8 cellular contexts compared by ENCODE assay signal in the genomic region with DNA sequence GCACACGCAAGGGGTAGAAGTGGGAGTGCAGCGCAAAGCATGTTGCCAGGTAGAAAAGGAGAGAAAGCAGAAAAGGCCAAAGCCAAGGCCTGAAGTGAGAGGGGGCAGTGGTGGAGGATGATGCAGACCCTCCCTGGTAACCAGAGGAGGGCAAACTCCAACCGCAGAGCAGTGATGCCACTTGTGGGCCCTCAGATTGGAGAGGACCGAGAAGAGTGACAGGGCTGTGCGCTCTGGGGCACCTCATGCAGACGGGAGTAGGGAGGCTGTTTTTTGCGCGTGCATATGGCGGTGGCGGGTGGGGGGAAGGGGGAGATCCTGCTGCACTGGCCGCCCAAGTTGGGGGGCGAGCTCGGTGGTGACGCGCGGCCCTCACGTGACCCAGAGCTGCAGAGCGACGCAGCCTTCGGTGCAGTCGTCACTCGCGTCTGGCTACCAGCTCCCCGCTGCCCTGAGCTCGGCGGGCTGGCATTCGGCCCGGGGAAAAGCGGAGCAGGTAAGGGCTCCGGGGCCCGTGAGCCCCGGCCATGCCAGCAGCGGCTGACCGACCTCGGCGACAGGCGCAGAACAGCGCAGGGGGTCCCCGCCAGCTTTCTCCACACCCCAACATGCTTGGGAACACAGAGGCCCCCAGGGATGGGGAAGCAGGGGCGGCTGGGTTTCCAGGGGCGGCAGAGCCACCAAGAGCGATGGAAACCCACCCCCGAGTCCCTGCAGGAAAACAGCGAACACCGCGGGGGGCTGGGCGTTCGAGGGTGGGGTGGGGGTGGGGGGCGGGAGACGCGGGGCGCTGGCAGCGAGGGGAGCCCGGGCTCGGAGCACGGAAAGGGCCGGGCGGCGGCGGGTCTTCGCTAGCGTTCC. TPM values are rescaled to one million over a fixed set of nuclear protein-coding genes. Genes with fewer than 3 reads are reported as not detected.
A peak's percentile ranks its signal among the peaks of the same experiment; 100 is the strongest.
DNase-seq lines count a peak whose midpoint lies in the region; ATAC-seq and TF ChIP-seq lines count a peak whose summit lies in the region.

A gene (plus strand): TSS at position 421 of the 861 bp plus-strand sequence. CDS start 984 bp downstream, outside the sequence.

- peak within 1 kb of the TSS; percentile 65 for H3K4me2 ChIP-seq in neural cell (ENCODE audit: low read length)

- peaks cover 6% of the 10 kb centered on the region for H3K4me1 Mint-ChIP-seq in activated naive CD8-positive, alpha-beta T cell treated with anti-CD3 and anti-CD28 coated beads, Interleukin-2, amount 10 ng/mL, durations not matched to agents 7 days and 5 days

- H2AFZ ChIP-seq in neural cell (ENCODE audit: low read depth, low read length): peak within 1 kb of the TSS; percentile 72

- POLR2A ChIA-PET in activated naive CD8-positive, alpha-beta T cell treated with anti-CD3 and anti-CD28 coated beads, Interleukin-2, amount 10 ng/mL, durations not matched to agents 7 days and 5 days (lab: Charles Lee): no interaction called here

- no peaks in the 10 kb centered on the region for H3K36me3 ChIP-seq in neural cell (ENCODE audit: insufficient read depth, low read length)

- no peaks in the 10 kb centered on the region for H3K9me3 Mint-ChIP-seq in activated naive CD8-positive, alpha-beta T cell treated with anti-CD3 and anti-CD28 coated beads, Interleukin-2, amount 10 ng/mL, durations not matched to agents 7 days and 5 days

- H3K9me3 ChIP-seq in neural cell (ENCODE audit: low read length): no peaks in the 10 kb centered on the region

- no peaks in the 10 kb centered on the region for H3K27me3 Mint-ChIP-seq in activated naive CD8-positive, alpha-beta T cell treated with anti-CD3 and anti-CD28 coated beads, Interleukin-2, amount 10 ng/mL, durations not matched to agents 7 days and 5 days

- TF ChIP-seq CTCF in neural cell (IDR thresholded peaks at IDR 0.05; ENCODE audit: poor library complexity, severe bottlenecking): peak; percentile 36

- peaks cover 15% of the 10 kb centered on the region for H3K79me2 ChIP-seq in neural cell (replicated peaks; ENCODE audit: insufficient read depth, low read length)

- H3K27me3 ChIP-seq in neural cell (ENCODE audit: insufficient read depth, low read depth, low read length): no peaks in the 10 kb centered on the region

- peak within 1 kb of the TSS; percentile 56 for H3K27ac Mint-ChIP-seq in activated naive CD8-positive, alpha-beta T cell treated with anti-CD3 and anti-CD28 coated beads, Interleukin-2, amount 10 ng/mL, durations not matched to agents 7 days and 5 days

- peak; percentile 66 for DNase-seq in AG08396 (ENCODE audit: low spot score)
- DNase-seq in activated naive CD8-positive, alpha-beta T cell treated with anti-CD3 and anti-CD28 coated beads, Interleukin-2, amount 10 ng/mL, durations not matched to agents 7 days and 5 days: peak; percentile 48
- no peak for DNase-seq in glomerular endothelial cell (ENCODE audit: extremely low read depth, low read depth, low spot score)
- peak; percentile 53 for DNase-seq in ureter (ENCODE audit: low spot score)

- H3K4me3 Mint-ChIP-seq in activated naive CD8-positive, alpha-beta T cell treated with anti-CD3 and anti-CD28 coated beads, Interleukin-2, amount 10 ng/mL, durations not matched to agents 7 days and 5 days: peak within 1 kb of the TSS; percentile 73

- H3F3A ChIP-seq in neural cell (ENCODE audit: insufficient read depth, low read length, poor library complexity, severe bottlenecking): no peaks in the 10 kb centered on the region

- H3K36me3 Mint-ChIP-seq in activated naive CD8-positive, alpha-beta T cell treated with anti-CD3 and anti-CD28 coated beads, Interleukin-2, amount 10 ng/mL, durations not matched to agents 7 days and 5 days: no peaks in the 10 kb centered on the region

- no peaks in the 10 kb centered on the region for H4K20me1 ChIP-seq in neural cell (ENCODE audit: insufficient read depth)

- H3K4me3 ChIP-seq in neural cell (ENCODE audit: low read length): peak within 1 kb of the TSS; percentile 71

- peak; percentile 23 for TF ChIP-seq RAD21 in neural cell (conservative IDR thresholded peaks at IDR 0.05)

- H3K9ac ChIP-seq in neural cell (ENCODE audit: low read length): peak within 1 kb of the TSS; percentile 92

- H3K27ac ChIP-seq in neural cell (ENCODE audit: low read length): peak within 1 kb of the TSS; percentile 93

- peak; percentile 61 for TF ChIP-seq EP300 in neural cell (conservative IDR thresholded peaks at IDR 0.05; ENCODE audit: poor library complexity, severe bottlenecking)

- H3K9me2 ChIP-seq in neural cell (ENCODE audit: insufficient read depth, low read length): no peaks in the 10 kb centered on the region

- ATAC-seq in HG02884 (IDR thresholded peaks at IDR 0.05; ENCODE audit: unreplicated experiment): peak; percentile 59
- peak; percentile 81 for ATAC-seq in activated naive CD8-positive, alpha-beta T cell treated with anti-CD3 and anti-CD28 coated beads, Interleukin-2, amount 10 ng/mL, durations not matched to agents 7 days and 5 days (ENCODE audit: low read depth)
- no peak for ATAC-seq in HG03439 (IDR thresholded peaks at IDR 0.05; ENCODE audit: unreplicated experiment)

TF ChIP-seq in PFSK-1, 5 proteins besides CTCF, POLR2A, EP300 and RAD21:
- TF ChIP-seq TAF1 (IDR thresholded peaks at IDR 0.05; ENCODE audit: borderline replicate concordance, insufficient read depth, low read length) (no peak), FOXP2 (optimal IDR thresholded peaks at IDR 0.05; ENCODE audit: borderline replicate concordance, extremely low read depth, extremely low read length, insufficient read depth) (peak; percentile 10), POLR2AphosphoS5 (IDR thresholded peaks at IDR 0.05; ENCODE audit: low read depth, low read length) (no peak)

TF ChIP-seq in neural cell, 6 proteins besides CTCF, POLR2A, EP300 and RAD21:
- TF ChIP-seq EZH2 (IDR thresholded peaks at IDR 0.05; ENCODE audit: borderline replicate concordance, insufficient read depth, low read length, poor library complexity, severe bottlenecking) (no peak), POLR2AphosphoS5 (IDR thresholded peaks at IDR 0.05) (peak; percentile 98), SMC3 (conservative IDR thresholded peaks at IDR 0.05; ENCODE audit: poor library complexity) (peak; percentile 35), TAF1 (IDR thresholded peaks at IDR 0.05; ENCODE audit: low read depth) (peak; percentile 42), MXI1 (conservative IDR thresholded peaks at IDR 0.05; ENCODE audit: poor library complexity, severe bottlenecking) (peak; percentile 37)
- TF ChIP-seq, protein P1, sequence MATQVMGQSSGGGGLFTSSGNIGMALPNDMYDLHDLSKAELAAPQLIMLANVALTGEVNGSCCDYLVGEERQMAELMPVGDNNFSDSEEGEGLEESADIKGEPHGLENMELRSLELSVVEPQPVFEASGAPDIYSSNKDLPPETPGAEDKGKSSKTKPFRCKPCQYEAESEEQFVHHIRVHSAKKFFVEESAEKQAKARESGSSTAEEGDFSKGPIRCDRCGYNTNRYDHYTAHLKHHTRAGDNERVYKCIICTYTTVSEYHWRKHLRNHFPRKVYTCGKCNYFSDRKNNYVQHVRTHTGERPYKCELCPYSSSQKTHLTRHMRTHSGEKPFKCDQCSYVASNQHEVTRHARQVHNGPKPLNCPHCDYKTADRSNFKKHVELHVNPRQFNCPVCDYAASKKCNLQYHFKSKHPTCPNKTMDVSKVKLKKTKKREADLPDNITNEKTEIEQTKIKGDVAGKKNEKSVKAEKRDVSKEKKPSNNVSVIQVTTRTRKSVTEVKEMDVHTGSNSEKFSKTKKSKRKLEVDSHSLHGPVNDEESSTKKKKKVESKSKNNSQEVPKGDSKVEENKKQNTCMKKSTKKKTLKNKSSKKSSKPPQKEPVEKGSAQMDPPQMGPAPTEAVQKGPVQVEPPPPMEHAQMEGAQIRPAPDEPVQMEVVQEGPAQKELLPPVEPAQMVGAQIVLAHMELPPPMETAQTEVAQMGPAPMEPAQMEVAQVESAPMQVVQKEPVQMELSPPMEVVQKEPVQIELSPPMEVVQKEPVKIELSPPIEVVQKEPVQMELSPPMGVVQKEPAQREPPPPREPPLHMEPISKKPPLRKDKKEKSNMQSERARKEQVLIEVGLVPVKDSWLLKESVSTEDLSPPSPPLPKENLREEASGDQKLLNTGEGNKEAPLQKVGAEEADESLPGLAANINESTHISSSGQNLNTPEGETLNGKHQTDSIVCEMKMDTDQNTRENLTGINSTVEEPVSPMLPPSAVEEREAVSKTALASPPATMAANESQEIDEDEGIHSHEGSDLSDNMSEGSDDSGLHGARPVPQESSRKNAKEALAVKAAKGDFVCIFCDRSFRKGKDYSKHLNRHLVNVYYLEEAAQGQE (IDR thresholded peaks at IDR 0.05; ENCODE audit: borderline replicate concordance): peak; percentile 41

RNA-seq across cellular contexts. Expression of the gene that starts here (rescaled TPM):
- 6.8 TPM for polyA plus RNA-seq in PFSK-1 (2012; ENCODE audit: insufficient read length, low read depth)
- 10 to 100 TPM; 15.1 to 15.8 TPM for total RNA-seq in activated naive CD8-positive, alpha-beta T cell treated with anti-CD3 and anti-CD28 coated beads, Interleukin-2, amount 10 ng/mL, durations not matched to agents 7 days and 5 days
- total RNA-seq in glomerular endothelial cell: 236 and 239 TPM in 2 replicates
- 989 and 991 TPM in 2 replicates for polyA plus RNA-seq in neural cell
- polyA minus RNA-seq in neural cell: 241 and 303 TPM in 2 replicates
- 111 TPM for total RNA-seq in ureter
